In genomic region chr17:51057534-51057933, GRCh38 we compare ENCODE assay signal across 14 cellular contexts.
A peak's percentile ranks its signal among the peaks of the same experiment; 100 is the strongest.
DNase-seq lines count a peak whose midpoint lies in the region; ATAC-seq, FAIRE-seq and TF ChIP-seq lines count a peak whose summit lies in the region.
"Had no signal": no experiment of that assay in that cellular context is flagged by ENCODE, and none has a peak within 500 bp of the region (broad histone marks: within the 10 kb centered on the region; RNA-seq: fewer than 3 reads in every experiment).

No MANE protein-coding gene starts in this region.

- H3K4me2 ChIP-seq in K562 (ENCODE audit: insufficient read depth, low read length) (no peak overlapping the region), keratinocyte (ENCODE audit: control insufficient read depth, extremely low read depth, insufficient read depth, low read depth, low read length) (peak overlapping the region; percentile 6)

- H3K9me3 ChIP-seq in K562 (replicated peaks; ENCODE audit: control insufficient read depth, insufficient read depth, low read depth, low read length) (no peaks in the 10 kb centered on the region), keratinocyte (ENCODE audit: control insufficient read depth, low read depth, low read length) (no peaks in the 10 kb centered on the region), skeletal muscle tissue (ENCODE audit: control insufficient read depth in 3 of 3, low read length in 3 of 3) (no peaks in the 10 kb centered on the region)
- H3K9me3 ChIP-seq: HAP-1 had no signal

- H3K4me3 Mint-ChIP-seq in HFFc6: peak overlapping the region; percentile 80
- H3K4me3 Mint-ChIP-seq: activated naive CD4-positive, alpha-beta T cell treated with anti-CD3 and anti-CD28 coated beads, Interleukin-2, amount 10 ng/mL, durations not matched to agents 7 days and 5 days; CD14-positive monocyte; natural killer cell treated with Interleukin-12 subunit alpha and Interleukin-12 subunit beta and Interleukin-15 and Interleukin-18, amount 100 ng/mL, for 72 hours had no signal

- H4K20me1 ChIP-seq in K562 (replicated peaks; ENCODE audit: control insufficient read depth, insufficient read depth, low read length) (no peaks in the 10 kb centered on the region; the same call in 1 of the 2 replicates), keratinocyte (ENCODE audit: control insufficient read depth, extremely low read depth, insufficient read depth, low read length) (no peaks in the 10 kb centered on the region)

- H3K27ac ChIP-seq in K562 (ENCODE audit: extremely low read depth, low read depth, low read length) (peak overlapping the region; percentile 58; the same call in 2 of the 3 replicates), keratinocyte (ENCODE audit: control insufficient read depth, insufficient read depth, low read length) (peak overlapping the region; percentile 70), skeletal muscle tissue (ENCODE audit: low read depth, low read length) (peak overlapping the region; percentile 79)

- TF ChIP-seq EP300 in K562 (IDR thresholded peaks at IDR 0.05; ENCODE audit: low read length): no peak

- no peaks in the 10 kb centered on the region for H3K9me1 ChIP-seq in K562 (ENCODE audit: control insufficient read depth, insufficient read depth, low read length)
- H3K9me1 ChIP-seq in keratinocyte (ENCODE audit: control insufficient read depth, extremely low read depth, insufficient read depth, low read length): no peaks in the 10 kb centered on the region

- CTCF ChIA-PET in K562 (lab: Yijun Ruan, JAX; ENCODE audit: low intra/inter-chr PET ratio): interaction anchor here (0.7 kb wide), 1 partner anchor 195 kb away, joined by 4 read pairs; no protein-coding TSS in a partner anchor

- FAIRE-seq in K562 (lab: Jason Lieb, UNC) (no peak), keratinocyte (lab: Jason Lieb, UNC) (no peak)

- H3K4me1 ChIP-seq in K562 (replicated peaks in 1 of 2; ENCODE audit: control insufficient read depth in 2 of 2, insufficient read depth in 2 of 2, low read length in 2 of 2) (no peaks in the 10 kb centered on the region; a peak in 2 of 5 replicates), keratinocyte (ENCODE audit: control insufficient read depth, extremely low read depth, insufficient read depth, low read length) (peaks cover 19% of the 10 kb centered on the region), skeletal muscle tissue (ENCODE audit: control insufficient read depth in 3 of 3, insufficient read depth in 3 of 3, low read length in 3 of 3) (peaks cover 13 to 24% (median 18%) of the 10 kb centered on the region in 3 donors)

- H3K4me3 ChIP-seq in K562 (no peak overlapping the region), keratinocyte (ENCODE audit: control insufficient read depth in 2 of 3, extremely low read depth in 1 of 3, insufficient read depth in 2 of 3, low read depth in 1 of 3, low read length in 3 of 3) (no peak overlapping the region), skeletal muscle tissue (ENCODE audit: low read length in 3 of 3) (no peak overlapping the region)
- H3K4me3 ChIP-seq: HAP-1 had no signal

- H3K36me3 ChIP-seq in K562 (ENCODE audit: control insufficient read depth, insufficient read depth, low read length) (peaks cover 2% of the 10 kb centered on the region; the same call in 1 of the 3 replicates), keratinocyte (ENCODE audit: control insufficient read depth in 2 of 2, extremely low read depth in 1 of 2, insufficient read depth in 2 of 2, low read length in 2 of 2) (no peaks in the 10 kb centered on the region), skeletal muscle tissue (ENCODE audit: control insufficient read depth in 3 of 3, insufficient read depth in 3 of 3, low read length in 3 of 3) (peaks cover 0 to 2% (median 0%) of the 10 kb centered on the region in 3 donors)
- H3K36me3 ChIP-seq: HAP-1 had no signal

- peaks cover 44% of the 10 kb centered on the region for H3K4me1 Mint-ChIP-seq in HFFc6 (ENCODE audit: low read depth)
- H3K4me1 Mint-ChIP-seq: activated naive CD4-positive, alpha-beta T cell treated with anti-CD3 and anti-CD28 coated beads, Interleukin-2, amount 10 ng/mL, durations not matched to agents 7 days and 5 days had no signal

- WGBS in K562 (ENCODE audit: insufficient coverage, low coverage, missing lambda C conversion rate): 72% methylated on average over 3 of the region's 3 CpGs

- TF ChIP-seq RAD21 in K562 (CRISPR knock-in tag; conservative IDR thresholded peaks at IDR 0.05 in 1 of 2, IDR thresholded peaks at IDR 0.05 in 1 of 2): no peak

- BruUV-seq in K562 (replicated peaks; lab: Mats Ljungman, UMichigan): no TSS peak

- H3K9ac ChIP-seq in K562 (ENCODE audit: insufficient read depth in 1 of 2, low read depth in 2 of 2, low read length in 2 of 2) (peak overlapping the region in 1 of 2 experiments; percentile 28; a peak in 1 of 4 replicates), keratinocyte (ENCODE audit: control insufficient read depth, extremely low read depth, insufficient read depth, low read length) (peak overlapping the region; percentile 35), skeletal muscle tissue (ENCODE audit: low read depth in 1 of 3, low read length in 3 of 3) (peak overlapping the region; percentile 0 to 58 (median 52))

- H3K9me3 Mint-ChIP-seq in HFFc6: no peaks in the 10 kb centered on the region
- H3K9me3 Mint-ChIP-seq: activated naive CD4-positive, alpha-beta T cell treated with anti-CD3 and anti-CD28 coated beads, Interleukin-2, amount 10 ng/mL, durations not matched to agents 7 days and 5 days; CD14-positive monocyte; natural killer cell treated with Interleukin-12 subunit alpha and Interleukin-12 subunit beta and Interleukin-15 and Interleukin-18, amount 100 ng/mL, for 72 hours had no signal

- no peaks in the 10 kb centered on the region for H3K27me3 Mint-ChIP-seq in HFFc6 (ENCODE audit: insufficient read depth)
- H3K27me3 Mint-ChIP-seq: activated naive CD4-positive, alpha-beta T cell treated with anti-CD3 and anti-CD28 coated beads, Interleukin-2, amount 10 ng/mL, durations not matched to agents 7 days and 5 days; natural killer cell treated with Interleukin-12 subunit alpha and Interleukin-12 subunit beta and Interleukin-15 and Interleukin-18, amount 100 ng/mL, for 72 hours had no signal

- TF ChIP-seq CTCF in HFFc6 (IDR thresholded peaks at IDR 0.05) (no peak), K562 (IDR thresholded peaks at IDR 0.05 in 2 of 3, conservative IDR thresholded peaks at IDR 0.05 in 1 of 3; ENCODE audit: insufficient read depth in 2 of 3, low read depth in 1 of 3, low read length in 3 of 3) (no peak; a peak in 1 of 6 replicates), keratinocyte (optimal IDR thresholded peaks at IDR 0.05 in 1 of 3, IDR thresholded peaks at IDR 0.05 in 1 of 3, conservative IDR thresholded peaks at IDR 0.05 in 1 of 3; ENCODE audit: extremely low read depth in 1 of 3, insufficient read depth in 2 of 3, low read length in 3 of 3) (no peak)

- ATAC-seq in K562: no peak
- no peak for ATAC-seq in GM18873 (IDR thresholded peaks at IDR 0.05; ENCODE audit: low FRiP score, unreplicated experiment)
- ATAC-seq: natural killer cell treated with Interleukin-12 subunit alpha and Interleukin-12 subunit beta and Interleukin-15 and Interleukin-18, amount 100 ng/mL, for 72 hours had no signal

- TF ChIP-seq POLR2A in K562 (conservative IDR thresholded peaks at IDR 0.05): no peak

- in situ Hi-C loops in K562 (cut with MboI): no loop called here

- H3K79me2 ChIP-seq in K562 (ENCODE audit: control insufficient read depth, insufficient read depth, low read length) (peaks cover 46% of the 10 kb centered on the region), keratinocyte (ENCODE audit: control insufficient read depth, insufficient read depth, low read length) (peaks cover 37% of the 10 kb centered on the region)

- H3K36me3 Mint-ChIP-seq in HFFc6 (ENCODE audit: low read depth): no peaks in the 10 kb centered on the region
- H3K36me3 Mint-ChIP-seq: activated naive CD4-positive, alpha-beta T cell treated with anti-CD3 and anti-CD28 coated beads, Interleukin-2, amount 10 ng/mL, durations not matched to agents 7 days and 5 days; natural killer cell treated with Interleukin-12 subunit alpha and Interleukin-12 subunit beta and Interleukin-15 and Interleukin-18, amount 100 ng/mL, for 72 hours had no signal

- H2AFZ ChIP-seq in K562 (ENCODE audit: low read depth, low read length): no peak overlapping the region
- no peak overlapping the region for H2AFZ ChIP-seq in keratinocyte (ENCODE audit: control insufficient read depth, low read length)

- peak overlapping the region; percentile 90 for H3K27ac Mint-ChIP-seq in HFFc6
- H3K27ac Mint-ChIP-seq: activated naive CD4-positive, alpha-beta T cell treated with anti-CD3 and anti-CD28 coated beads, Interleukin-2, amount 10 ng/mL, durations not matched to agents 7 days and 5 days; natural killer cell treated with Interleukin-12 subunit alpha and Interleukin-12 subunit beta and Interleukin-15 and Interleukin-18, amount 100 ng/mL, for 72 hours had no signal

- no peaks in the 10 kb centered on the region for H3K27me3 ChIP-seq in K562 (ENCODE audit: control insufficient read depth in 2 of 2, insufficient read depth in 2 of 2, low read length in 2 of 2)
- no peaks in the 10 kb centered on the region for H3K27me3 ChIP-seq in keratinocyte (ENCODE audit: control insufficient read depth, extremely low read depth, insufficient read depth, low read length)
- H3K27me3 ChIP-seq in skeletal muscle tissue (ENCODE audit: control insufficient read depth in 3 of 3, insufficient read depth in 3 of 3, low read length in 3 of 3): no peaks in the 10 kb centered on the region

- DNase-seq in HFFc6 (no peak), K562 (ENCODE audit: extremely low read depth in 1 of 4, low spot score in 3 of 4) (no peak), keratinocyte (ENCODE audit: low read depth, low spot score) (no peak), amygdala (lab: John Stamatoyannopoulos, UW) (no peak), posterior vena cava (ENCODE audit: low spot score) (no peak), NCI-H774 (lab: John Stamatoyannopoulos, UW) (no peak)
- DNase-seq: activated CD4-positive, alpha-beta T cell treated with anti-CD3 and anti-CD28 coated beads, Interleukin-2, amount 50 U/mL, for 1 hour; stimulated activated CD4-positive, alpha-beta T cell treated with anti-CD3 and anti-CD28 coated beads, Interleukin-4, amount 100 ng/mL, for 1 hour had no signal

- intact Hi-C loops in K562 (cut with micrococcal nuclease) (loop anchor here (2.0 to 5.0 kb wide), 2 partner anchors 57 to 95 kb away; partner anchors contain the start of gene NME1), posterior vena cava (cut with DNase I) (no loop called here)

- dilution Hi-C loops in keratinocyte (cut with MboI; ENCODE audit: extremely low pct_ligation_motif_present, low sequenced_read_pairs): no loop called here

- POLR2A ChIA-PET in K562 (lab: Yijun Ruan, JAX): interaction anchor here (0.6 to 1.5 kb wide), 6 partner anchors 11 to 190 kb away, joined by 3 to 8 read pairs (median 3); no protein-coding TSS in a partner anchor

TF ChIP-seq in K562, 482 proteins besides CTCF, POLR2A, EP300 and RAD21 (continues in another document):
- no peak for TF ChIP-seq STAG1 (CRISPR knock-in tag; IDR thresholded peaks at IDR 0.05; ENCODE audit: borderline replicate concordance)
- TF ChIP-seq HDAC1 (IDR thresholded peaks at IDR 0.05): no peak
